ENCODE assay signal across 8 cellular contexts in the genomic region with DNA sequence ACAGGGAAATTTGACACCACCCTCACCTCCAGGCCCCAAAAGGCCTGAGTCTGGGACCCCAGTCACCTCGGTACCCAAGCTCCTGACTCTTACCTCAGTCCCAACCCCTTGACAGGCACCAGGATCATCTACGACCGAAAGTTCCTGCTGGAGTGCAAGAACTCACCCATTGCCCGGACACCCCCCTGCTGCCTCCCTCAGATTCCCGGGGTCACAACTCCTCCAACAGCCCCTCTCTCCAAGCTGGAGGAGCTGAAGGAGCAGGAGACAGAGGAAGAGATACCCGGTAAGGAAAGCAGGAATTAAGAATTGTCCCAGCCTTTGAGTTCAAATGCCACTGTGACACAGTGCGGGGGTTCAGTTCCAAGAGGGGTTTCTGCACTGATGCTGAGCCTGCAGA. TPM values are rescaled to one million over a fixed set of nuclear protein-coding genes. Genes with fewer than 3 reads are reported as not detected.
DNase-seq lines count a peak whose midpoint lies in the region; ATAC-seq and TF ChIP-seq lines count a peak whose summit lies in the region.
"Had no signal": no experiment of that assay in that cellular context is flagged by ENCODE, and none has a peak within 500 bp of the region (broad histone marks: within the 10 kb centered on the region; RNA-seq: fewer than 3 reads in every experiment).

No MANE protein-coding gene starts in this region.

- no peaks in the 10 kb centered on the region for H3K27me3 ChIP-seq in HL-60 (ENCODE audit: insufficient read depth, poor library complexity, severe bottlenecking)

- CTCF ChIA-PET in activated CD8-positive, alpha-beta T cell treated with anti-CD3 and anti-CD28 coated beads, Interleukin-2, amount 10 ng/mL, durations not matched to agents 7 days and 5 days (lab: Charles Lee), result interaction anchor here (1.0 to 2.9 kb wide), 5 partner anchors 84 to 176 kb away, joined by 3 to 20 read pairs (median 3); partner anchors contain the start of gene CD14

- DNase-seq in HL-60 (ENCODE audit: low read depth in 1 of 2, low spot score in 1 of 2) (no peak), immature natural killer cell (no peak), GM10266 (ENCODE audit: extremely low spot score) (no peak), NCI-H1436 (lab: John Stamatoyannopoulos, UW) (no peak)
- no peak for DNase-seq in activated CD8-positive, alpha-beta T cell treated with anti-CD3 and anti-CD28 coated beads, Interleukin-2, amount 10 ng/mL, durations not matched to agents 7 days and 5 days
- peak in 1 of 2 donors; percentile 50 for DNase-seq in stimulated activated effector memory CD8-positive, alpha-beta T cell treated with anti-CD3 and anti-CD28 coated beads, Interleukin-12 subunit alpha, Interleukin-12 subunit beta, amount 100 ng/mL, for 72 hours (ENCODE audit: low spot score in 2 of 2)

- peak overlapping the region; percentile 92 for H3K27ac ChIP-seq in HL-60 (replicated peaks)

- no peak for ATAC-seq in activated CD8-positive, alpha-beta T cell treated with anti-CD3 and anti-CD28 coated beads, Interleukin-2, amount 10 ng/mL, durations not matched to agents 7 days and 5 days
- no peak for ATAC-seq in stimulated activated effector memory CD8-positive, alpha-beta T cell treated with anti-CD3 and anti-CD28 coated beads, Interleukin-12 subunit alpha, Interleukin-12 subunit beta, amount 100 ng/mL, for 72 hours
- no peak for ATAC-seq in GM18909 (IDR thresholded peaks at IDR 0.05; ENCODE audit: poor library complexity, unreplicated experiment)

- no peaks in the 10 kb centered on the region for H3K27me3 Mint-ChIP-seq in activated CD8-positive, alpha-beta T cell treated with anti-CD3 and anti-CD28 coated beads, Interleukin-2, amount 10 ng/mL, durations not matched to agents 7 days and 5 days (ENCODE audit: low read depth)
- H3K27me3 Mint-ChIP-seq in immature natural killer cell (ENCODE audit: low read depth in 3 of 3), result peaks cover 7 to 21% (median 15%) of the 10 kb centered on the region in 3 donors

- peak overlapping the region; percentile 95 for H3K27ac Mint-ChIP-seq in activated CD8-positive, alpha-beta T cell treated with anti-CD3 and anti-CD28 coated beads, Interleukin-2, amount 10 ng/mL, durations not matched to agents 7 days and 5 days
- peak overlapping the region; percentile 91 to 97 (median 94) for H3K27ac Mint-ChIP-seq in immature natural killer cell
- H3K27ac Mint-ChIP-seq in stimulated activated effector memory CD8-positive, alpha-beta T cell treated with anti-CD3 and anti-CD28 coated beads, Interleukin-12 subunit alpha, Interleukin-12 subunit beta, amount 100 ng/mL, for 72 hours, result peak overlapping the region; percentile 90

- H3K36me3 Mint-ChIP-seq in activated CD8-positive, alpha-beta T cell treated with anti-CD3 and anti-CD28 coated beads, Interleukin-2, amount 10 ng/mL, durations not matched to agents 7 days and 5 days (ENCODE audit: low read depth), result peaks cover 50% of the 10 kb centered on the region
- H3K36me3 Mint-ChIP-seq in immature natural killer cell, result peaks cover 10 to 22% (median 17%) of the 10 kb centered on the region in 3 donors
- H3K36me3 Mint-ChIP-seq in stimulated activated effector memory CD8-positive, alpha-beta T cell treated with anti-CD3 and anti-CD28 coated beads, Interleukin-12 subunit alpha, Interleukin-12 subunit beta, amount 100 ng/mL, for 72 hours, result peaks cover 89% of the 10 kb centered on the region

- peaks cover 53% of the 10 kb centered on the region for H3K4me1 Mint-ChIP-seq in activated CD8-positive, alpha-beta T cell treated with anti-CD3 and anti-CD28 coated beads, Interleukin-2, amount 10 ng/mL, durations not matched to agents 7 days and 5 days (ENCODE audit: low read depth)
- H3K4me1 Mint-ChIP-seq in immature natural killer cell, result peaks cover 43 to 44% of the 10 kb centered on the region in 2 donors
- H3K4me1 Mint-ChIP-seq in stimulated activated effector memory CD8-positive, alpha-beta T cell treated with anti-CD3 and anti-CD28 coated beads, Interleukin-12 subunit alpha, Interleukin-12 subunit beta, amount 100 ng/mL, for 72 hours, result peaks cover 64% of the 10 kb centered on the region

- POLR2A ChIA-PET in activated CD8-positive, alpha-beta T cell treated with anti-CD3 and anti-CD28 coated beads, Interleukin-2, amount 10 ng/mL, durations not matched to agents 7 days and 5 days (lab: Charles Lee), result interaction anchor here (0.8 to 4.2 kb wide), 7 partner anchors 9 to 155 kb away, joined by 3 to 39 read pairs (median 16); partner anchors contain the start of genes APBB3, IK, NDUFA2 and SLC35A4

- H3K4me3 Mint-ChIP-seq in activated CD8-positive, alpha-beta T cell treated with anti-CD3 and anti-CD28 coated beads, Interleukin-2, amount 10 ng/mL, durations not matched to agents 7 days and 5 days, result peak overlapping the region; percentile 80
- peak overlapping the region; percentile 72 to 87 (median 87) for H3K4me3 Mint-ChIP-seq in immature natural killer cell
- peak overlapping the region; percentile 67 for H3K4me3 Mint-ChIP-seq in stimulated activated effector memory CD8-positive, alpha-beta T cell treated with anti-CD3 and anti-CD28 coated beads, Interleukin-12 subunit alpha, Interleukin-12 subunit beta, amount 100 ng/mL, for 72 hours

- no peaks in the 10 kb centered on the region for H3K9me3 Mint-ChIP-seq in activated CD8-positive, alpha-beta T cell treated with anti-CD3 and anti-CD28 coated beads, Interleukin-2, amount 10 ng/mL, durations not matched to agents 7 days and 5 days (ENCODE audit: insufficient read depth)
- no peaks in the 10 kb centered on the region for H3K9me3 Mint-ChIP-seq in immature natural killer cell
- no peaks in the 10 kb centered on the region for H3K9me3 Mint-ChIP-seq in stimulated activated effector memory CD8-positive, alpha-beta T cell treated with anti-CD3 and anti-CD28 coated beads, Interleukin-12 subunit alpha, Interleukin-12 subunit beta, amount 100 ng/mL, for 72 hours

- H3K4me3 ChIP-seq in HL-60 (replicated peaks; ENCODE audit: insufficient read depth, low read length), result no peak overlapping the region

- TF ChIP-seq CTCF in HL-60 (IDR thresholded peaks at IDR 0.05; ENCODE audit: insufficient read depth, low read length) (no peak), GM10266 (IDR thresholded peaks at IDR 0.05; ENCODE audit: control insufficient read depth, insufficient read depth, low read depth, missing control alignments) (no peak)

RNA-seq across cellular contexts. Expression of gene EIF4EBP3, which starts 1.3 kb away (rescaled TPM):
- 1 to 10 TPM; 7.4 to 8.6 TPM for total RNA-seq in activated CD8-positive, alpha-beta T cell treated with anti-CD3 and anti-CD28 coated beads, Interleukin-2, amount 10 ng/mL, durations not matched to agents 7 days and 5 days
- polyA plus RNA-seq in immature natural killer cell, result 10 to 100 TPM; 12.1 to 38.3 (median 15.4) TPM
- total RNA-seq: myocyte had no signal

RNA-seq across cellular contexts. Expression of gene SRA1, which starts 8.5 kb away (rescaled TPM):
- 10 to 100 TPM; 42.7 to 43.4 TPM for total RNA-seq in activated CD8-positive, alpha-beta T cell treated with anti-CD3 and anti-CD28 coated beads, Interleukin-2, amount 10 ng/mL, durations not matched to agents 7 days and 5 days
- 10 to 100 TPM; 44.5 to 77.4 (median 55.7) TPM for polyA plus RNA-seq in immature natural killer cell

RNA-seq across cellular contexts. Expression of gene APBB3, which starts 15.6 kb away (rescaled TPM):
- 10 to 100 TPM; 24.1 to 25.0 TPM for total RNA-seq in activated CD8-positive, alpha-beta T cell treated with anti-CD3 and anti-CD28 coated beads, Interleukin-2, amount 10 ng/mL, durations not matched to agents 7 days and 5 days
- polyA plus RNA-seq in immature natural killer cell, result 1 to 10 TPM in 2 of 3 donors, under 1 TPM in 1; 0.94 to 3.5 (median 3.0) TPM

RNA-seq across cellular contexts. Expression of gene SLC35A4, which starts 15.8 kb away (rescaled TPM):
- 10 to 100 TPM; 88.9 to 98.2 TPM for total RNA-seq in activated CD8-positive, alpha-beta T cell treated with anti-CD3 and anti-CD28 coated beads, Interleukin-2, amount 10 ng/mL, durations not matched to agents 7 days and 5 days
- 100 to 1,000 TPM in 2 of 3 donors, 10 to 100 TPM in 1; 73.3 to 134 (median 131) TPM for polyA plus RNA-seq in immature natural killer cell
